ENCODE assay signal across 8 cellular contexts in the genomic region with DNA sequence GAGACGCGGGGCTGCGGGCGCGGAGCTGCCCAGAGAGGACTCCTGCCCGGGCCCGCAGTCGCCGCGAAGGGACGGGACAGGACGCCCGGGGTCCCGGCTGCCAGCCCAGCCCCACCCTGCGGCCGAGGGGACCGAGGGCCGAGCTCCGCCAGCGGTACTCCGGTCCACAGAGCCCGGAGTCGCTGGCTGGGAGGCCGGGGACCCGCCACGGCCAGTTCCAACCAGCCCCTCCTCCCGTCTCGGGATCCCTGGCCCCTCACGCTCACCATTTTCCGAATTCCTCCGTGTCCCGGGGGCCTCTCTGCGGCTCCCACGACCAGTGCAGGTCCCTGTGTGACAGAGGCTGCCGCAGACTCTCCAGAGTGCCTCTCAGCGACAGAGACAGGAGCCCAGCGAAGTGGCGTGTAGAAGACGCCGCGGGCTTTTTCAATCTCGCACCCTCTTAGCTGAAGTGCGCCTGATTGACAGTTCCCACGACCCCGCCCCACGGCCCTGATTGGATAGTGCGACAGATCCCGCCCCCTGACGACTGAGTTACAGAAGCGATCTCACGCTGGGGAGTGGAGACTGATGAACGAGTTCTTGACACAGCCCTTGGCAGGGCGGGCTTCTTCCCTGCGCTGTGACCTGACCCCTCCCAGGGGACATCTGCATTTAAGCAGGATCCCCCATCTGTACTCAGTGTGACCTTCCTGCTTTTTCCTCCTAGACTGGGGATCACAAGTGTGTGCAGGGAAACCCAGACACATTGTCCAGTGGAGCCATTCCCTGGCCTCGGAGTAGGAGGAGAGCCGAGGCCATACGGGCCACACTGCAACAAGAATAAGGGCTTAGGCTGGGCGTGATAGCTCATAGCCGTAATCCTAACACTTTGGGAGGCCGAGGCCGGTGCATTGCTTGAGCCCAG. TPM values are rescaled to one million over a fixed set of nuclear protein-coding genes. Genes with fewer than 3 reads are reported as not detected.
A peak's percentile ranks its signal among the peaks of the same experiment; 100 is the strongest.
DNase-seq lines count a peak whose midpoint lies in the region; ATAC-seq, FAIRE-seq and TF ChIP-seq lines count a peak whose summit lies in the region.

No MANE protein-coding gene starts in this region.

- H3K4me3 ChIP-seq in GM08714 (ENCODE audit: low read length) (peak overlapping the region; percentile 75; the same call in 1 of the 2 replicates), keratinocyte (ENCODE audit: control insufficient read depth in 2 of 3, extremely low read depth in 1 of 3, insufficient read depth in 2 of 3, low read depth in 1 of 3, low read length in 3 of 3) (peak overlapping the region; percentile 62 to 90 (median 81))

- peaks cover 2% of the 10 kb centered on the region for H3K79me2 ChIP-seq in keratinocyte (ENCODE audit: control insufficient read depth, insufficient read depth, low read length)

- TF ChIP-seq CTCF in keratinocyte (optimal IDR thresholded peaks at IDR 0.05 in 1 of 3, IDR thresholded peaks at IDR 0.05 in 1 of 3, conservative IDR thresholded peaks at IDR 0.05 in 1 of 3; ENCODE audit: extremely low read depth in 1 of 3, insufficient read depth in 2 of 3, low read length in 3 of 3): no peak

- no peaks in the 10 kb centered on the region for H3K27me3 ChIP-seq in keratinocyte (ENCODE audit: control insufficient read depth, extremely low read depth, insufficient read depth, low read length)

- H3K4me2 ChIP-seq in keratinocyte (ENCODE audit: control insufficient read depth, extremely low read depth, insufficient read depth, low read depth, low read length): peak overlapping the region; percentile 68

- H4K20me1 ChIP-seq in keratinocyte (ENCODE audit: control insufficient read depth, extremely low read depth, insufficient read depth, low read length): no peaks in the 10 kb centered on the region

- peak; percentile 86 for DNase-seq in NCI-H2196 (lab: John Stamatoyannopoulos, UW; ENCODE audit: unreplicated experiment)
- peak; percentile 98 for DNase-seq in cerebellar cortex (ENCODE audit: low spot score)
- peak; percentile 76 for DNase-seq in keratinocyte (ENCODE audit: low read depth, low spot score)
- DNase-seq in stimulated activated CD4-positive, alpha-beta T cell treated with anti-CD3 and anti-CD28 coated beads, Interleukin-12 subunit alpha, Interleukin-12 subunit beta, amount 100 ng/mL, for 4 hours: peak; percentile 85

- H3K27ac ChIP-seq in keratinocyte (ENCODE audit: control insufficient read depth, insufficient read depth, low read length): peak overlapping the region; percentile 71

- H3K9me1 ChIP-seq in keratinocyte (ENCODE audit: control insufficient read depth, extremely low read depth, insufficient read depth, low read length): no peaks in the 10 kb centered on the region

- H3K4me1 ChIP-seq in keratinocyte (ENCODE audit: control insufficient read depth, extremely low read depth, insufficient read depth, low read length): peaks cover 3% of the 10 kb centered on the region

- no peaks in the 10 kb centered on the region for H3K9me3 ChIP-seq in keratinocyte (ENCODE audit: control insufficient read depth, low read depth, low read length)

- no peaks in the 10 kb centered on the region for H3K36me3 ChIP-seq in keratinocyte (ENCODE audit: control insufficient read depth in 2 of 2, extremely low read depth in 1 of 2, insufficient read depth in 2 of 2, low read length in 2 of 2)

- dilution Hi-C loops in keratinocyte (cut with MboI; ENCODE audit: extremely low pct_ligation_motif_present, low sequenced_read_pairs): no loop called here

- FAIRE-seq in keratinocyte (lab: Jason Lieb, UNC): peak; percentile 87

- H3K9ac ChIP-seq in keratinocyte (ENCODE audit: control insufficient read depth, extremely low read depth, insufficient read depth, low read length): peak overlapping the region; percentile 82

- H2AFZ ChIP-seq in keratinocyte (ENCODE audit: control insufficient read depth, low read length): peak overlapping the region; percentile 95

- ATAC-seq in HG02943 (IDR thresholded peaks at IDR 0.05; ENCODE audit: low read depth, unreplicated experiment): peak; percentile 89
- peak; percentile 99 for ATAC-seq in activated CD4-positive, CD25-positive, alpha-beta regulatory T cell treated with anti-CD3 and anti-CD28 coated beads, Interleukin-2, amount 50 U/mL, for 24 hours
- no peak for ATAC-seq in GM18858 (IDR thresholded peaks at IDR 0.05; ENCODE audit: unreplicated experiment)

RNA-seq across cellular contexts. Expression of a gene that starts 44.0 kb away (rescaled TPM):
- 3.7 to 6.3 TPM (median 5.6 TPM) in 3 replicates for polyA plus RNA-seq in keratinocyte
- 6.5 TPM for polyA plus RNA-seq in keratinocyte (2011; ENCODE audit: low read depth)
- 1.8 and 4.4 TPM in 2 replicates for polyA plus RNA-seq in keratinocyte (2011; cell fraction: cytosol; rRNA removed)
- polyA plus RNA-seq in keratinocyte (2011; cell fraction: nucleus; rRNA removed): 8.4 and 9.0 TPM in 2 replicates
- 2.4 and 5.0 TPM in 2 replicates for polyA plus RNA-seq in keratinocyte (2012; ENCODE audit: low replicate concordance)
- polyA minus RNA-seq in keratinocyte: 1.9 to 14.2 TPM (median 9.9 TPM) in 3 replicates
- polyA minus RNA-seq in keratinocyte (2011; cell fraction: cytosol; rRNA and poly(A)+ RNA removed): 7.5 TPM
- 5.6 and 8.6 TPM in 2 replicates for polyA minus RNA-seq in keratinocyte (2011; cell fraction: nucleus; rRNA and poly(A)+ RNA removed)
